15 cellular contexts compared by ENCODE assay signal in genomic region chr15:77846360-77846759, GRCh38.
DNase-seq lines count a peak whose midpoint lies in the region; TF ChIP-seq lines count a peak whose summit lies in the region.
"Had no signal": no experiment of that assay in that cellular context is flagged by ENCODE, and none has a peak within 500 bp of the region (broad histone marks: within the 10 kb centered on the region; RNA-seq: fewer than 3 reads in every experiment).

No MANE protein-coding gene starts in this region.

- 21 to 24% methylated on average over 2 of the region's 2 CpGs for WGBS in lower leg skin, 2 donors

- no peak for TF ChIP-seq CTCF in astrocyte of the spinal cord (IDR thresholded peaks at IDR 0.05; ENCODE audit: low read depth, low read length)
- no peak for TF ChIP-seq CTCF in fibroblast of the aortic adventitia (IDR thresholded peaks at IDR 0.05; ENCODE audit: insufficient read depth, low read length)
- no peak for TF ChIP-seq CTCF in lower leg skin (IDR thresholded peaks at IDR 0.05)

- H3K4me3 ChIP-seq in astrocyte of the spinal cord (ENCODE audit: low read depth, low read length) (no peak overlapping the region), fibroblast of the aortic adventitia (ENCODE audit: low read depth, low read length) (no peak overlapping the region), lower leg skin (ENCODE audit: low read depth, poor library complexity, severe bottlenecking) (no peak overlapping the region)
- H3K4me3 ChIP-seq: BLaER1 treated with 17β-estradiol and CSF1 and Interleukin-3, amounts not matched to agents 10 nM and 100 nM; GM12878 had no signal

- intact Hi-C loops in lower leg skin (cut with DNase I; ENCODE audit: low total_unique reads): no loop called here

- DNase-seq in NCI-H446 treated with DMSO at 0.1 percent for 48 hours (lab: John Stamatoyannopoulos, UW): peak; percentile 5
- no peak for DNase-seq in NCI-H446 (lab: John Stamatoyannopoulos, UW)
- DNase-seq in astrocyte of the spinal cord (ENCODE audit: low read depth, low spot score): peak; percentile 13
- DNase-seq in fibroblast of the aortic adventitia (ENCODE audit: low read depth): peak; percentile 27
- no peak for DNase-seq in lower leg skin (ENCODE audit: low spot score in 2 of 2)
- no peak for DNase-seq in islet precursor cell
- DNase-seq in globus pallidus (ENCODE audit: low spot score): no peak
- no peak for DNase-seq in NCI-H1694 treated with DMSO at 0.1 percent for 48 hours (lab: John Stamatoyannopoulos, UW)
- DNase-seq: AML-193; CD4-positive, CD25-positive, alpha-beta regulatory T cell; DMS53; HCEC 1CT; HFFc6 had no signal

- in situ Hi-C loops in astrocyte of the spinal cord (cut with HindIII; ENCODE audit: low sequenced_read_pairs): no loop called here

- no peak for TF ChIP-seq POLR2A in lower leg skin (IDR thresholded peaks at IDR 0.05)

Comparison
In these comparisons a context has a peak if more than half of its experiments do, and no peak if none do; other contexts are left out.
1. DNase-seq: peak in NCI-H446 treated with DMSO at 0.1 percent for 48 hours (single experiment), astrocyte of the spinal cord (single experiment) and fibroblast of the aortic adventitia (single experiment); none in NCI-H446 (0 of 2), lower leg skin (0 of 2), islet precursor cell (single experiment), globus pallidus (single experiment) and NCI-H1694 treated with DMSO at 0.1 percent for 48 hours (single experiment).